18 cellular contexts compared by ENCODE assay signal in genomic region chr18:21433436-21433835, GRCh38.
"Had no signal": no experiment of that assay in that cellular context is flagged by ENCODE, and none has a peak within 500 bp of the region (broad histone marks: within the 10 kb centered on the region; RNA-seq: fewer than 3 reads in every experiment).

No MANE protein-coding gene starts in this region.

- H3K36me3 Mint-ChIP-seq: activated naive CD4-positive, alpha-beta T cell treated with anti-CD3 and anti-CD28 coated beads, Interleukin-2, amount 50 U/mL, for 24 hours had no signal

- H3K27ac ChIP-seq: adrenal gland, left ventricle myocardium inferior, skin epidermis, tibial nerve, uterus, WERI-Rb-1 had no signal

- H3K27ac Mint-ChIP-seq: activated naive CD4-positive, alpha-beta T cell treated with anti-CD3 and anti-CD28 coated beads, Interleukin-2, amount 50 U/mL, for 24 hours; activated T-cell treated with anti-CD3 and anti-CD28 coated beads, Interleukin-2, amount 50 U/mL, for 72 hours; effector memory CD8-positive, alpha-beta T cell; T-helper 1 cell treated with Interleukin-12 subunit alpha and Interleukin-12 subunit beta and Interleukin-4 antibody, amounts not matched to agents 30 μg/mL and 1 μg/mL, for 36 hours had no signal

- H3K9me3 ChIP-seq: adrenal gland, left ventricle myocardium inferior, tibial nerve, uterus had no signal

- H3K27me3 ChIP-seq: tibial nerve, uterus had no signal

- DNase-seq: activated CD4-positive, alpha-beta T cell treated with anti-CD3 and anti-CD28 coated beads for 1 hour; activated gamma-delta T cell; activated T-cell treated with anti-CD3 and anti-CD28 coated beads, Interleukin-2, amount 50 U/mL, for 72 hours; adrenal gland; effector memory CD8-positive, alpha-beta T cell; hypothalamus; kidney; left ventricle myocardium inferior; right cardiac atrium; stimulated activated naive CD8-positive, alpha-beta T cell treated with anti-CD3 and anti-CD28 coated beads, Interleukin-15, Interleukin-2, amounts not matched to agents 100 U/mL and 50 U/mL, for 24 hours; substantia nigra; uterus; WERI-Rb-1 had no signal

- H3K4me1 Mint-ChIP-seq: activated naive CD4-positive, alpha-beta T cell treated with anti-CD3 and anti-CD28 coated beads, Interleukin-2, amount 50 U/mL, for 24 hours had no signal

- H3K36me3 ChIP-seq: adrenal gland, left ventricle myocardium inferior, tibial nerve, uterus, WERI-Rb-1 had no signal

- H3K4me3 Mint-ChIP-seq: activated naive CD4-positive, alpha-beta T cell treated with anti-CD3 and anti-CD28 coated beads, Interleukin-2, amount 50 U/mL, for 24 hours; activated T-cell treated with anti-CD3 and anti-CD28 coated beads, Interleukin-2, amount 50 U/mL, for 72 hours; effector memory CD8-positive, alpha-beta T cell; neural crest cell; T-helper 1 cell treated with Interleukin-12 subunit alpha and Interleukin-12 subunit beta and Interleukin-4 antibody, amounts not matched to agents 30 μg/mL and 1 μg/mL, for 36 hours had no signal

- H3K4me1 ChIP-seq: adrenal gland, left ventricle myocardium inferior, tibial nerve, uterus had no signal

- ATAC-seq: activated T-cell treated with anti-CD3 and anti-CD28 coated beads, Interleukin-2, amount 50 U/mL, for 72 hours; effector memory CD8-positive, alpha-beta T cell; right cardiac atrium; stimulated activated naive CD8-positive, alpha-beta T cell treated with anti-CD3 and anti-CD28 coated beads, Interleukin-15, Interleukin-2, amounts not matched to agents 100 U/mL and 50 U/mL, for 24 hours had no signal

- H3K4me3 ChIP-seq: adrenal gland, left ventricle myocardium inferior, skin epidermis, tibial nerve, uterus had no signal

- H3K9me3 Mint-ChIP-seq: activated naive CD4-positive, alpha-beta T cell treated with anti-CD3 and anti-CD28 coated beads, Interleukin-2, amount 50 U/mL, for 24 hours; effector memory CD8-positive, alpha-beta T cell; neural crest cell; T-helper 1 cell treated with Interleukin-12 subunit alpha and Interleukin-12 subunit beta and Interleukin-4 antibody, amounts not matched to agents 30 μg/mL and 1 μg/mL, for 36 hours had no signal
